ENCODE assay signal across 18 cellular contexts in the genomic region with DNA sequence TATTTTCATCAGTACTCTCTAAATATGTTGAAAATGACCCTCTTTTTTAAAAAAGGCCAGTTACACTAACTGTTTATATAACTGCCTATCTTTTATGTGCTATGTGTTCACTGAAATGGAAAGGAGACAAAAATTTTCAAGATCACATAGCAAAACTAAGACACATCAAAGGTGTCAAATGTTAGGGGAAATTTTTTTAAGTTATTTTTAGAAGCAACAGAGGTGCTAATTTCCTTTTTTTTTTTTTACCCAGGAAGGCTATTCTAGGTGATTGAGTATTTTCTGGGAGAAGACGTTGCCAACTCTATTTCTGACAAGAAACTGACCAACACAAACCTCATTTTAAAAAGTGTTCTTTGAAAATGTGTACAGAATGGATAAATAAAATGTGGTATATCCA. TPM values are rescaled to one million over a fixed set of nuclear protein-coding genes. Genes with fewer than 3 reads are reported as not detected.
DNase-seq lines count a peak whose midpoint lies in the region; ATAC-seq, FAIRE-seq and TF ChIP-seq lines count a peak whose summit lies in the region.
"Had no signal": no experiment of that assay in that cellular context is flagged by ENCODE, and none has a peak within 500 bp of the region (broad histone marks: within the 10 kb centered on the region; RNA-seq: fewer than 3 reads in every experiment).

No MANE protein-coding gene starts in this region.

- no peak for TF ChIP-seq POLR2A in GM12878 (IDR thresholded peaks at IDR 0.05; ENCODE audit: low read depth, low read length)

- no peaks in the 10 kb centered on the region for H3K27me3 ChIP-seq in Loucy (ENCODE audit: insufficient read depth, low read length, poor library complexity, severe bottlenecking)
- no peaks in the 10 kb centered on the region for H3K27me3 ChIP-seq in GM12878 (replicated peaks in 1 of 2; ENCODE audit: control insufficient read depth in 2 of 2, insufficient read depth in 2 of 2, low read length in 1 of 2)
- H3K27me3 ChIP-seq: heart left ventricle had no signal

- POLR2A ChIA-PET in GM12878 (lab: Charles Lee): interaction anchor here (0.6 to 2.0 kb wide), 16 partner anchors 10 to 196 kb away, joined by 3 to 14 read pairs (median 5); partner anchors contain the start of gene ELF1

- peak overlapping the region; percentile 79 for H3K4me3 ChIP-seq in Loucy (ENCODE audit: low read length, poor library complexity, severe bottlenecking)
- H3K4me3 ChIP-seq in GM12878: peak overlapping the region; percentile 48
- H3K4me3 ChIP-seq: heart left ventricle had no signal

- no peaks in the 10 kb centered on the region for H3K27me3 Mint-ChIP-seq in activated T-cell treated with anti-CD3 and anti-CD28 coated beads, Interleukin-2, amount 50 U/mL, for 24 hours

- peaks cover 83% of the 10 kb centered on the region for H3K4me1 ChIP-seq in Loucy (ENCODE audit: insufficient read depth, low read length, poor library complexity, severe bottlenecking)
- H3K4me1 ChIP-seq in GM12878 (ENCODE audit: control insufficient read depth, insufficient read depth, low read length): peaks cover 43% of the 10 kb centered on the region

- SMC1A ChIA-PET in GM12878 (lab: Charles Lee; ENCODE audit: uncharacterized antibody, unreplicated experiment): interaction anchor here (0.9 to 6.0 kb wide), 20 partner anchors 10 to 205 kb away, joined by 3 to 92 read pairs (median 8); partner anchors contain the start of gene ELF1

- peaks cover 85% of the 10 kb centered on the region for H3K36me3 ChIP-seq in Loucy (ENCODE audit: insufficient read depth, low read length)
- peaks cover 2 to 16% of the 10 kb centered on the region in 2 experiments; a peak in 3 of 4 replicates for H3K36me3 ChIP-seq in GM12878 (ENCODE audit: control insufficient read depth in 2 of 2, insufficient read depth in 2 of 2, low read length in 1 of 2)

- H3K9me3 ChIP-seq in Loucy (ENCODE audit: insufficient read depth, low read depth, low read length) (no peaks in the 10 kb centered on the region), GM12878 (replicated peaks; ENCODE audit: control insufficient read depth, insufficient read depth, low read length) (no peaks in the 10 kb centered on the region)
- H3K9me3 ChIP-seq: heart left ventricle had no signal

- peak; percentile 3; the same call in 1 of the 3 replicates for ATAC-seq in GM12878
- ATAC-seq in stimulated activated effector memory CD8-positive, alpha-beta T cell treated with anti-CD3 and anti-CD28 coated beads, Interleukin-12 subunit alpha, Interleukin-12 subunit beta, amount 100 ng/mL, for 72 hours: no peak
- ATAC-seq: heart left ventricle had no signal

- H3F3A ChIP-seq in Loucy (ENCODE audit: low read depth): no peaks in the 10 kb centered on the region; the same call in 1 of the 2 replicates

- H4K20me1 ChIP-seq in Loucy (ENCODE audit: insufficient read depth, low read length, poor library complexity, severe bottlenecking): peaks cover 99% of the 10 kb centered on the region
- no peaks in the 10 kb centered on the region; the same call in 1 of the 2 replicates for H4K20me1 ChIP-seq in GM12878 (ENCODE audit: control insufficient read depth, insufficient read depth)

- H2AFZ ChIP-seq in Loucy (ENCODE audit: low read length): no peak overlapping the region
- no peak overlapping the region for H2AFZ ChIP-seq in GM12878 (ENCODE audit: control insufficient read depth, low read depth, low read length)

- peak overlapping the region; percentile 94 for H3K4me2 ChIP-seq in Loucy (ENCODE audit: low read depth, low read length, poor library complexity, severe bottlenecking)
- H3K4me2 ChIP-seq in GM12878 (ENCODE audit: control insufficient read depth, insufficient read depth): peak overlapping the region; percentile 61

- H3K27ac Mint-ChIP-seq in activated T-cell treated with anti-CD3 and anti-CD28 coated beads, Interleukin-2, amount 50 U/mL, for 24 hours: peak overlapping the region; percentile 94
- peak overlapping the region; percentile 71 for H3K27ac Mint-ChIP-seq in stimulated activated effector memory CD8-positive, alpha-beta T cell treated with anti-CD3 and anti-CD28 coated beads, Interleukin-12 subunit alpha, Interleukin-12 subunit beta, amount 100 ng/mL, for 72 hours
- H3K27ac Mint-ChIP-seq: HFFc6 had no signal

- H3K9ac ChIP-seq in Loucy (ENCODE audit: low read depth, low read length, poor library complexity, severe bottlenecking) (peak overlapping the region; percentile 54), GM12878 (ENCODE audit: control insufficient read depth, insufficient read depth, low read length) (no peak overlapping the region; the same call in 1 of the 2 replicates)

- no peak for FAIRE-seq in GM12878 (lab: Jason Lieb, UNC)
- FAIRE-seq: D721Med, kidney had no signal

- in situ Hi-C loops in GM12878 (cut with MboI): no loop called here

- intact Hi-C loops in GM12878 (cut with micrococcal nuclease; ENCODE audit: unreplicated experiment): loop anchor here (5.0 to 10.0 kb wide), 2 partner anchors 84 to 161 kb away; partner anchors contain the start of gene KBTBD6

- H3K79me2 ChIP-seq in Loucy (ENCODE audit: insufficient read depth, low read length): peaks cover 100% of the 10 kb centered on the region
- H3K79me2 ChIP-seq in GM12878 (ENCODE audit: control insufficient read depth, insufficient read depth, low read length): peaks cover 100% of the 10 kb centered on the region

- TF ChIP-seq RAD21 in GM12878 (IDR thresholded peaks at IDR 0.05; ENCODE audit: insufficient read depth, low read depth, low read length): no peak

- no TSS peak for BruUV-seq in GM12878 (replicated peaks; lab: Mats Ljungman, UMichigan)

- H3K36me3 Mint-ChIP-seq in activated T-cell treated with anti-CD3 and anti-CD28 coated beads, Interleukin-2, amount 50 U/mL, for 24 hours (ENCODE audit: low read depth): peaks cover 39% of the 10 kb centered on the region
- peaks cover 74% of the 10 kb centered on the region for H3K36me3 Mint-ChIP-seq in stimulated activated effector memory CD8-positive, alpha-beta T cell treated with anti-CD3 and anti-CD28 coated beads, Interleukin-12 subunit alpha, Interleukin-12 subunit beta, amount 100 ng/mL, for 72 hours

- DNase-seq in activated T-cell treated with anti-CD3 and anti-CD28 coated beads, Interleukin-2, amount 50 U/mL, for 24 hours: no peak
- DNase-seq in activated T-cell treated with anti-CD3 and anti-CD28 coated beads, Interleukin-2, amount 50 U/mL, for 1 hour: no peak
- DNase-seq in GM12878 (ENCODE audit: low read depth, low spot score): no peak
- DNase-seq in stimulated activated effector memory CD8-positive, alpha-beta T cell treated with anti-CD3 and anti-CD28 coated beads, Interleukin-12 subunit alpha, Interleukin-12 subunit beta, amount 100 ng/mL, for 72 hours (ENCODE audit: low spot score in 2 of 2): no peak
- DNase-seq in NCI-H146 (lab: John Stamatoyannopoulos, UW): no peak
- no peak for DNase-seq in NCI-H1105 (lab: John Stamatoyannopoulos, UW)
- no peak for DNase-seq in NCI-H82 (lab: John Stamatoyannopoulos, UW)
- DNase-seq: ACHN; dermis blood vessel endothelial cell; heart left ventricle; HFFc6; IMR-90; kidney; NCI-H1092; NCI-H2171; stimulated activated CD4-positive, alpha-beta T cell treated with anti-CD3 and anti-CD28 coated beads, Interleukin-4, amount 100 ng/mL, for 4 hours had no signal

- no peak for TF ChIP-seq CTCF in Loucy (conservative IDR thresholded peaks at IDR 0.05; ENCODE audit: low read length)
- TF ChIP-seq CTCF in GM12878 (IDR thresholded peaks at IDR 0.05 in 2 of 3, conservative IDR thresholded peaks at IDR 0.05 in 1 of 3; ENCODE audit: control insufficient read depth in 2 of 3, extremely low read depth in 1 of 3, insufficient read depth in 1 of 3, low read depth in 3 of 3, low read length in 3 of 3): no peak

- H3K27ac ChIP-seq in GM12878 (ENCODE audit: control insufficient read depth, insufficient read depth): peak overlapping the region; percentile 48; the same call in 1 of the 2 replicates

- H3K9me2 ChIP-seq in Loucy (replicated peaks; ENCODE audit: low read depth, low read length): no peaks in the 10 kb centered on the region

- peak in 1 of 2 experiments; percentile 22; a peak in 2 of 4 replicates for TF ChIP-seq EP300 in GM12878 (IDR thresholded peaks at IDR 0.05; ENCODE audit: borderline replicate concordance in 1 of 2, control insufficient read depth in 1 of 2, low read depth in 2 of 2, low read length in 2 of 2)

- WGBS in GM12878 (ENCODE audit: insufficient coverage, insufficient replicate concordance, low lambda C conversion rate, missing lambda C conversion rate): 0% methylated on average over 1 of the region's 1 CpG

- no peaks in the 10 kb centered on the region for H3K9me3 Mint-ChIP-seq in activated T-cell treated with anti-CD3 and anti-CD28 coated beads, Interleukin-2, amount 50 U/mL, for 24 hours
- no peaks in the 10 kb centered on the region for H3K9me3 Mint-ChIP-seq in stimulated activated effector memory CD8-positive, alpha-beta T cell treated with anti-CD3 and anti-CD28 coated beads, Interleukin-12 subunit alpha, Interleukin-12 subunit beta, amount 100 ng/mL, for 72 hours
- H3K9me3 Mint-ChIP-seq: HFFc6 had no signal

- H3K4me1 Mint-ChIP-seq in activated T-cell treated with anti-CD3 and anti-CD28 coated beads, Interleukin-2, amount 50 U/mL, for 24 hours (ENCODE audit: low read depth): peaks cover 95% of the 10 kb centered on the region
- H3K4me1 Mint-ChIP-seq in stimulated activated effector memory CD8-positive, alpha-beta T cell treated with anti-CD3 and anti-CD28 coated beads, Interleukin-12 subunit alpha, Interleukin-12 subunit beta, amount 100 ng/mL, for 72 hours: peaks cover 87% of the 10 kb centered on the region

- peak overlapping the region; percentile 51 for H3K4me3 Mint-ChIP-seq in activated T-cell treated with anti-CD3 and anti-CD28 coated beads, Interleukin-2, amount 50 U/mL, for 24 hours
- peak overlapping the region; percentile 38 for H3K4me3 Mint-ChIP-seq in stimulated activated effector memory CD8-positive, alpha-beta T cell treated with anti-CD3 and anti-CD28 coated beads, Interleukin-12 subunit alpha, Interleukin-12 subunit beta, amount 100 ng/mL, for 72 hours
- H3K4me3 Mint-ChIP-seq: HFFc6 had no signal

- RAD21 ChIA-PET in GM12878 (lab: Charles Lee; ENCODE audit: unreplicated experiment): interaction anchor here (0.9 to 13.5 kb wide), 22 partner anchors 8 to 221 kb away, joined by 3 to 172 read pairs (median 6); partner anchors contain the start of genes ELF1, KBTBD7 and WBP4

- CTCF ChIA-PET in GM12878 (lab: Yijun Ruan, JAX): interaction anchor here (0.9 to 8.8 kb wide), 17 partner anchors 11 to 196 kb away, joined by 3 to 160 read pairs (median 13); partner anchors contain the start of genes ELF1 and WBP4

RNA-seq across cellular contexts. Expression of gene ELF1, which starts 45.7 kb away (rescaled TPM):
- total RNA-seq in GM12878 (2013; cell fraction: nucleolus; rRNA removed): 78.0 and 86.2 TPM in 2 replicates
- total RNA-seq in GM12878 (2014; rRNA removed) (45.7 and 49.2 TPM in 2 replicates), GM12878 (2014; rRNA removed; fragmentation: Illumina TruSeq; extraction: Trizol) (55.1 and 59.4 TPM in 2 replicates), GM12878 (2021) (70.5 and 74.2 TPM in 2 replicates)
- polyA plus RNA-seq in GM12878 (2011; ENCODE audit: low read depth): 22.7 TPM
- polyA plus RNA-seq in GM12878 (2011; rRNA removed) (83.5 and 97.6 TPM in 2 replicates), GM12878 (2014; fragmentation: Illumina TruSeq; extraction: Trizol) (91.6 and 118 TPM in 2 replicates), GM12878 (2014; fragmentation: Nextera tagmentation; extraction: Ambion mirVana) (10 to 100 TPM; 43.3 to 43.5 TPM), GM12878 (2014; rRNA removed) (46.8 and 47.9 TPM in 2 replicates), GM12878 (2016; fragmentation: Nextera tagmentation; extraction: Ambion mirVana) (10 to 100 TPM; 56.2 to 64.0 TPM)
- 55.7 and 60.5 TPM in 2 replicates for polyA plus RNA-seq in GM12878 (2011; cell fraction: cytosol; rRNA removed)
- 49.6 and 50.3 TPM in 2 replicates for polyA plus RNA-seq in GM12878 (2011; cell fraction: nucleus; rRNA removed)
- polyA plus RNA-seq in GM12878 (2012): 35.2 and 60.8 TPM in 2 replicates
- polyA minus RNA-seq in GM12878 (2011; rRNA and poly(A)+ RNA removed): 93.0 and 151 TPM in 2 replicates
- 33.3 and 41.4 TPM in 2 replicates for polyA minus RNA-seq in GM12878 (2011; cell fraction: cytosol; rRNA and poly(A)+ RNA removed)
- 49.9 and 69.4 TPM in 2 replicates for polyA minus RNA-seq in GM12878 (2011; cell fraction: nucleus; rRNA and poly(A)+ RNA removed)
